ENCODE assay signal across 16 cellular contexts in the genomic region with DNA sequence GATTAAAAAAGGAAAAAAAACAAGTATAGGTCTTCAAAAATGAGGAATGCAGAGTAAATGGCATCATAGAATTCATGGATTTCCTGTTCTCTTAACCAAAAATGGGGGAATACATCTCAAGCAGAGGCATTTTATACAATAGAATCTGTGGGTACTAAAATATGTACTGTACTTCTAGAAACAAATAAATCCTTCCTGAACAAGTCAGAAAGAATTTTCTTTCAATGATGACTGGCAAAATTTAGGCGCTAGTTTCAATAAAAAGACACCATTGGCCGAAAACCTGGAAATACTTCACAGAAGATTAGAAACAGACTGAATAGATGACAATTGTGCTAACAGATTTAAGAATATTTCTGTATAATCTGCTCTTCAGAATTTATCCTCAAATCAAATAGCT.
"Had no signal": no experiment of that assay in that cellular context is flagged by ENCODE, and none has a peak within 500 bp of the region (broad histone marks: within the 10 kb centered on the region; RNA-seq: fewer than 3 reads in every experiment).

No MANE protein-coding gene starts in this region.

- FAIRE-seq: endothelial cell of umbilical vein, frontal cortex had no signal

- H3K36me3 ChIP-seq: neural progenitor cell, ovary, thyroid gland had no signal

- DNase-seq: activated naive CD4-positive, alpha-beta T cell treated with anti-CD3 and anti-CD28 coated beads, Interleukin-2, amount 10 ng/mL, durations not matched to agents 7 days and 5 days; amniotic stem cell; body of pancreas; central memory CD4-positive, alpha-beta T cell; effector CD4-positive, alpha-beta T cell; left colon; naive B cell; ovary; stimulated activated CD4-positive, alpha-beta T cell treated with anti-CD3 and anti-CD28 coated beads, Interleukin-1b, Interleukin-23, amount 100 ng/mL, for 48 hours; thyroid gland had no signal

- H3K4me1 ChIP-seq: neural progenitor cell had no signal

- H3K4me2 ChIP-seq: neural progenitor cell had no signal

- H3K27me3 Mint-ChIP-seq: activated naive CD4-positive, alpha-beta T cell treated with anti-CD3 and anti-CD28 coated beads, Interleukin-2, amount 10 ng/mL, durations not matched to agents 7 days and 5 days; naive B cell had no signal

- H3K9ac ChIP-seq: neural progenitor cell had no signal

- ATAC-seq: body of pancreas, left colon had no signal

- H3K9me3 ChIP-seq: body of pancreas, ovary, thyroid gland had no signal

- H3K9me3 Mint-ChIP-seq: activated naive CD4-positive, alpha-beta T cell treated with anti-CD3 and anti-CD28 coated beads, Interleukin-2, amount 10 ng/mL, durations not matched to agents 7 days and 5 days had no signal

- H2AFZ ChIP-seq: neural progenitor cell had no signal

- H3K27ac Mint-ChIP-seq: activated naive CD4-positive, alpha-beta T cell treated with anti-CD3 and anti-CD28 coated beads, Interleukin-2, amount 10 ng/mL, durations not matched to agents 7 days and 5 days; neural progenitor cell; T-helper 2 cell treated with Interferon-gamma antibody and Interleukin-4, amounts not matched to agents 5 μg/mL and 100 μg/mL, for 36 hours had no signal

- H3K4me3 Mint-ChIP-seq: activated naive CD4-positive, alpha-beta T cell treated with anti-CD3 and anti-CD28 coated beads, Interleukin-2, amount 10 ng/mL, durations not matched to agents 7 days and 5 days; naive B cell; neural progenitor cell; T-helper 2 cell treated with Interferon-gamma antibody and Interleukin-4, amounts not matched to agents 5 μg/mL and 100 μg/mL, for 36 hours had no signal

- H3K4me1 Mint-ChIP-seq: neural progenitor cell had no signal

- H3K4me3 ChIP-seq: body of pancreas, coronary artery, lung, neural progenitor cell, ovary, thyroid gland had no signal

- H3K27ac ChIP-seq: body of pancreas, coronary artery, neural progenitor cell, ovary had no signal

- H3K27me3 ChIP-seq: body of pancreas, neural progenitor cell, ovary, thyroid gland had no signal
